In the genomic region with DNA sequence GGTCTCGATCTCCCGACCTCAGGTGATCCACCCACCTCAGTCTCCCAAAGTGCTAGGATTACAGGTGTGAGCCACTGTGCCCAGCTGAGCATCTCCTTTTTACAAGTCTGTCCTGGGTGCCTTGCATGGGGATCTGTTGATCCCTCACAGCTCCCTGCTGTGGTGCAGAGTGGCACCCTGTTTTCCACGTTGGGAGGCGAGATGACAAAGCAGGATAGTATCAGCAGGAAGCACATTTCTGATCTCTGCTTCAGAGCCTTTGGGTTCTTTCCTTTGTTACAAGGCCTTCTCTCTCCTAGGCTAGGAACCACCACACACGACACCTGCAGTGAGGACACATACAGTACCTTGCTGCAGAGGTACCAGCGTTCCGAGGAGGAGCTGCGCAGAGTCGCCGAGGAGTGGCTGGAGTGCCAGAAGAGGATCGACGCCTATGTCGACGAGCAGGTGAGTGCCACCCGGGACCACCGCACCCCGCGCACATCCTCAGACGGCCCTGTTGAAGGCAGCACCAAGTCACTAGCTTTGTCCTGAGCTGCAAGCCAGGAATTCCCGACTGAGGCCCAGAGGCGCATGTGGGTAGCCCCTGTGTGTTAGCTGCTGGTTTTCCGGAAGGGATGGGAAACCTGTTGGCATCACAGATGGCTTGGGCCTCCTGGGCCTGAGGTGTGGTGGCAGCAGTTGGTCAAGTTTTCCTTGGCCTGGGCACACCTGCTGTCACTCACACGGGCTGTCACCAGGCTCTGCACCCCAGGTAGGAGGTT, we compare ENCODE assay signal across 1 cellular context.
TF ChIP-seq lines count a peak whose summit lies in the region.

No MANE protein-coding gene starts in this region.

TF ChIP-seq in K562, 482 proteins besides CTCF, POLR2A, EP300 and RAD21 (continued from another document):
- TF ChIP-seq CBFA2T3 (IDR thresholded peaks at IDR 0.05) (0 out of 2 replicates have a peak, but pooled peaks have one; percentile 8), NR4A1 (CRISPR knock-in tag; IDR thresholded peaks at IDR 0.05) (no peak), NR4A1 (tag; IDR thresholded peaks at IDR 0.05) (0 out of 2 replicates have a peak, but pooled peaks have one; percentile 47), ARID1B (IDR thresholded peaks at IDR 0.05) (peak; percentile 49), C11orf30 (IDR thresholded peaks at IDR 0.05; ENCODE audit: low read depth) (peak; percentile 65; the same call in 1 of the 2 replicates)
